ENCODE assay signal across 23 cellular contexts in the genomic region with DNA sequence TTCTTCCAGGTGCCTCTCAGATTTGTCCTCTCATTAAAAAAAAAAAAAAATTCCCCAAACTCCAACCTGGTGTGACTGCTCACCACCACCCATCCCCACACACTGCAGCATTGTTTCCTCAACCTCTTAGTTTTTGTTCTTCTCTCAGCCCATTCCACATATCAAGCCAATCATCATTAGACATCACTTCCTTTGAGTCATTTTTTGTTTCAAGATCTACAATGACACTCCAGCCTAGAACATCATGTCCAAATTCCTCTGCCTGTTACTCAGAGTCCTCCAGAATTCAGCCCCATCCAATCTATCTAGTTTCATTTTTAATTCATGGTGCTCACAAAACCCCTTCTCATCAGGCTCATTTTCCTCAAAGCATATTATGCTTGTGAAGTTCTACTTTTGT.
DNase-seq lines count a peak whose midpoint lies in the region; ATAC-seq, FAIRE-seq and TF ChIP-seq lines count a peak whose summit lies in the region.
"Had no signal": no experiment of that assay in that cellular context is flagged by ENCODE, and none has a peak within 500 bp of the region (broad histone marks: within the 10 kb centered on the region; RNA-seq: fewer than 3 reads in every experiment).

No MANE protein-coding gene starts in this region.

- no peak overlapping the region for H2AFZ ChIP-seq in H9 (ENCODE audit: low read length)

- no peaks in the 10 kb centered on the region for H3K79me1 ChIP-seq in H9 (ENCODE audit: insufficient read depth, low read depth, low read length, poor library complexity, severe bottlenecking)

- no peak overlapping the region for H2BK5ac ChIP-seq in H9 (ENCODE audit: insufficient read length, low read length)

- no peak overlapping the region for H2BK15ac ChIP-seq in H9 (ENCODE audit: low read depth, low read length)

- TF ChIP-seq CTCF in chondrocyte (IDR thresholded peaks at IDR 0.05) (no peak), kidney (IDR thresholded peaks at IDR 0.05; ENCODE audit: borderline replicate concordance, extremely low read depth, insufficient read depth) (no peak), H9 (conservative IDR thresholded peaks at IDR 0.05) (no peak)

- DNase-seq in left ventricle myocardium superior: no peak
- no peak for DNase-seq in Right ventricle myocardium superior
- no peak for DNase-seq in chondrocyte (ENCODE audit: low spot score)
- peak; percentile 1 for DNase-seq in hepatic stellate cell (ENCODE audit: low spot score)
- DNase-seq in kidney: no peak
- no peak for DNase-seq in stimulated activated naive CD4-positive, alpha-beta T cell (lab: John Stamatoyannopoulos, UW)
- DNase-seq in H9: no peak
- DNase-seq: 8988T; activated CD8-positive, alpha-beta memory T cell treated with anti-CD3 and anti-CD28 coated beads, Interleukin-2, amount 50 U/mL, for 48 hours; activated naive CD8-positive, alpha-beta T cell treated with anti-CD3 and anti-CD28 coated beads for 36 hours; kidney glomerular epithelial cell; naive thymus-derived CD4-positive, alpha-beta T cell; NK-92 treated with Interleukin-12 subunit alpha and Interleukin-12 subunit beta, amount 100 ng/mL, for 24 hours; occipital lobe; right cardiac atrium; RPMI8226; T-helper 9 cell had no signal

- H3K27me3 ChIP-seq in skeletal muscle satellite cell (ENCODE audit: control insufficient read depth, insufficient read depth, low read length) (no peaks in the 10 kb centered on the region), H9 (ENCODE audit: insufficient read depth, low read length) (no peaks in the 10 kb centered on the region)
- H3K27me3 ChIP-seq: gastroesophageal sphincter had no signal

- intact Hi-C loops in left ventricle myocardium superior (cut with micrococcal nuclease) (no loop called here), Right ventricle myocardium superior (cut with DNase I) (no loop called here), kidney (cut with DNase I) (no loop called here)

- H3K36me3 Mint-ChIP-seq in chondrocyte (ENCODE audit: low read depth): no peaks in the 10 kb centered on the region
- peaks cover 0 to 6% (median 4%) of the 10 kb centered on the region in 3 experiments; a peak in 2 of 7 replicates for H3K36me3 Mint-ChIP-seq in H9 (ENCODE audit: insufficient read depth in 1 of 3, low read depth in 3 of 3)
- H3K36me3 Mint-ChIP-seq: activated naive CD8-positive, alpha-beta T cell treated with anti-CD3 and anti-CD28 coated beads for 36 hours; type B pancreatic cell had no signal

- H3K9ac ChIP-seq in skeletal muscle satellite cell (ENCODE audit: low read depth, low read length) (peak overlapping the region; percentile 67), kidney (ENCODE audit: low read length in 2 of 2) (no peak overlapping the region), H9 (ENCODE audit: extremely low read depth, insufficient read length, low read length) (no peak overlapping the region)

- no peaks in the 10 kb centered on the region for H3K79me2 ChIP-seq in H9 (ENCODE audit: insufficient read depth, low read length)

- H3K4me1 ChIP-seq in skeletal muscle satellite cell (ENCODE audit: control insufficient read depth, insufficient read depth, low read length): peaks cover 23% of the 10 kb centered on the region
- no peaks in the 10 kb centered on the region for H3K4me1 ChIP-seq in kidney (ENCODE audit: control insufficient read depth in 1 of 2, insufficient read depth in 1 of 2, low read depth in 1 of 2, low read length in 2 of 2)
- H3K4me1 ChIP-seq in H9 (ENCODE audit: insufficient read depth, low read length): 0 out of 2 replicates have a peak, but pooled peaks cover 2% of the 10 kb centered on the region
- H3K4me1 ChIP-seq: gastroesophageal sphincter had no signal

- no peak overlapping the region for H3K27ac ChIP-seq in kidney (ENCODE audit: low read depth in 2 of 2, low read length in 2 of 2)
- H3K27ac ChIP-seq in H9 (ENCODE audit: insufficient read length, low read depth, low read length): no peak overlapping the region
- H3K27ac ChIP-seq: gastroesophageal sphincter had no signal

- H2AK5ac ChIP-seq in H9 (ENCODE audit: insufficient read length, low read length): no peak overlapping the region

- ATAC-seq in left ventricle myocardium superior (peak; percentile 45), Right ventricle myocardium superior (ENCODE audit: poor library complexity) (no peak)
- ATAC-seq: gastroesophageal sphincter; HepG2; naive thymus-derived CD4-positive, alpha-beta T cell; right cardiac atrium had no signal

- H3K4ac ChIP-seq in H9 (ENCODE audit: low read depth, low read length): no peak overlapping the region

- peak overlapping the region; percentile 33 for H3K27ac Mint-ChIP-seq in chondrocyte (ENCODE audit: unreplicated experiment)
- H3K27ac Mint-ChIP-seq in H9: peak overlapping the region in 1 of 3 experiments; percentile 6; a peak in 1 of 7 replicates
- H3K27ac Mint-ChIP-seq: activated naive CD8-positive, alpha-beta T cell treated with anti-CD3 and anti-CD28 coated beads for 36 hours; dendritic cell treated with granulocyte-macrophage colony-stimulating factor and Interleukin-4, amounts not matched to agents 40 ng/mL and 50 ng/mL, for 4 days; naive thymus-derived CD4-positive, alpha-beta T cell; type B pancreatic cell had no signal

- H4K8ac ChIP-seq in H9 (replicated peaks; ENCODE audit: insufficient read length, low read depth, low read length): no peak overlapping the region

- H3K56ac ChIP-seq in H9 (ENCODE audit: insufficient read length, low read depth, low read length): no peak overlapping the region

- H3K27me3 Mint-ChIP-seq in chondrocyte (ENCODE audit: low read depth): no peaks in the 10 kb centered on the region
- H3K27me3 Mint-ChIP-seq in H9 (ENCODE audit: low read depth): no peaks in the 10 kb centered on the region
- H3K27me3 Mint-ChIP-seq: activated naive CD8-positive, alpha-beta T cell treated with anti-CD3 and anti-CD28 coated beads for 36 hours; dendritic cell treated with granulocyte-macrophage colony-stimulating factor and Interleukin-4, amounts not matched to agents 40 ng/mL and 50 ng/mL, for 4 days; naive thymus-derived CD4-positive, alpha-beta T cell; type B pancreatic cell had no signal

- no peak overlapping the region for H2BK12ac ChIP-seq in H9 (ENCODE audit: insufficient read length, low read depth, low read length)

- no peak overlapping the region for H4K91ac ChIP-seq in H9 (ENCODE audit: insufficient read length, low read depth, low read length)

- peaks cover 8% of the 10 kb centered on the region for H3K4me1 Mint-ChIP-seq in chondrocyte (ENCODE audit: low read depth)
- H3K4me1 Mint-ChIP-seq in H9: no peaks in the 10 kb centered on the region
- H3K4me1 Mint-ChIP-seq: activated naive CD8-positive, alpha-beta T cell treated with anti-CD3 and anti-CD28 coated beads for 36 hours; naive thymus-derived CD4-positive, alpha-beta T cell had no signal

- H3K4me2 ChIP-seq in skeletal muscle satellite cell (ENCODE audit: low read length): peak overlapping the region; percentile 65
- no peak overlapping the region for H3K4me2 ChIP-seq in H9 (ENCODE audit: insufficient read depth, insufficient read length, low read length)

- no peak overlapping the region for H4K5ac ChIP-seq in H9 (ENCODE audit: insufficient read length, low read depth, low read length)

- H3K4me3 ChIP-seq in skeletal muscle satellite cell (ENCODE audit: low read length) (peak overlapping the region; percentile 53), kidney (ENCODE audit: low read length in 2 of 2) (no peak overlapping the region)
- H3K4me3 ChIP-seq: gastroesophageal sphincter had no signal

- H3K23me2 ChIP-seq in H9 (ENCODE audit: insufficient read length, low read depth, low read length, poor library complexity, severe bottlenecking): no peaks in the 10 kb centered on the region

- H2BK20ac ChIP-seq in H9 (ENCODE audit: low read depth, low read length, poor library complexity, severe bottlenecking): no peak overlapping the region

- H3T11ph ChIP-seq in H9 (ENCODE audit: low read length): no peak overlapping the region

- H3K14ac ChIP-seq in H9 (ENCODE audit: insufficient read depth, low read length): no peak overlapping the region

- no peak for FAIRE-seq in kidney (lab: Jason Lieb, UNC)
- FAIRE-seq: GM12892, HepG2 had no signal

- H3K9me3 Mint-ChIP-seq in chondrocyte (ENCODE audit: low read depth) (peaks cover 10% of the 10 kb centered on the region), H9 (peaks cover 0 to 37% of the 10 kb centered on the region in 2 experiments; a peak in 4 of 5 replicates)
- H3K9me3 Mint-ChIP-seq: activated naive CD8-positive, alpha-beta T cell treated with anti-CD3 and anti-CD28 coated beads for 36 hours; dendritic cell treated with granulocyte-macrophage colony-stimulating factor and Interleukin-4, amounts not matched to agents 40 ng/mL and 50 ng/mL, for 4 days had no signal

- H3K4me3 Mint-ChIP-seq in chondrocyte (ENCODE audit: unreplicated experiment) (no peak overlapping the region), H9 (no peak overlapping the region)
- H3K4me3 Mint-ChIP-seq: activated naive CD8-positive, alpha-beta T cell treated with anti-CD3 and anti-CD28 coated beads for 36 hours; dendritic cell treated with granulocyte-macrophage colony-stimulating factor and Interleukin-4, amounts not matched to agents 40 ng/mL and 50 ng/mL, for 4 days; naive thymus-derived CD4-positive, alpha-beta T cell; type B pancreatic cell had no signal

- H3K9me3 ChIP-seq in skeletal muscle satellite cell (replicated peaks; ENCODE audit: low read length) (no peaks in the 10 kb centered on the region), kidney (ENCODE audit: control insufficient read depth in 1 of 2, low read length in 2 of 2) (no peaks in the 10 kb centered on the region), H9 (ENCODE audit: control insufficient read depth, low read depth, low read length) (no peaks in the 10 kb centered on the region)
- H3K9me3 ChIP-seq: gastroesophageal sphincter had no signal

- no peaks in the 10 kb centered on the region for H4K20me1 ChIP-seq in H9 (ENCODE audit: control insufficient read depth, insufficient read depth, insufficient read length)

- no peak overlapping the region for H3K23ac ChIP-seq in H9 (ENCODE audit: insufficient read length, low read depth, low read length)

- H3K36me3 ChIP-seq in skeletal muscle satellite cell (ENCODE audit: insufficient read depth, low read length) (no peaks in the 10 kb centered on the region), kidney (ENCODE audit: control insufficient read depth in 1 of 2, insufficient read depth in 2 of 2, low read length in 2 of 2) (no peaks in the 10 kb centered on the region)
- H3K36me3 ChIP-seq: gastroesophageal sphincter had no signal

- H2BK120ac ChIP-seq in H9 (ENCODE audit: low read depth, low read length, poor library complexity, severe bottlenecking): no peak overlapping the region

- no peak overlapping the region for H3K18ac ChIP-seq in H9 (ENCODE audit: insufficient read length, low read depth, low read length)
